In the genomic region with DNA sequence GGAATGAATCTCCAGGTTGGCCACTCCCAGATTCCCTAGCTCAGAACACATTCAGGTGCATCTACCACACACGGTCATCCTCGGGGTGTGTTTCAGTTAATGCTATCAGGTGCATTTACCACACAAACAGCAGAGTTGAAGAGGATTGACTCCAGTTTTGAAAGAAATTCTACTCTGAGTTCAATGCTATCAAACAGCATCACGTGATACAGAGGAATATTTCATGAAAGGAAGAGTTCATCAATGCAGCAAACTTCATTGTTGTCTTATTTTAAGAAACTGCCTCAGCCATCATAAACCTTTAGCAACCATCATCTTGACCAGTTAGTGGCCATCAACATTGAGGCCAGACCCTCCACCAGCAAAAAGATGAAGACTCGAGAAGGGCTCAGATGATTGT, we compare ENCODE assay signal across 35 cellular contexts. TPM values are rescaled to one million over a fixed set of nuclear protein-coding genes. Genes with fewer than 3 reads are reported as not detected.
"Had no signal": no experiment of that assay in that cellular context is flagged by ENCODE, and none has a peak within 500 bp of the region (broad histone marks: within the 10 kb centered on the region; RNA-seq: fewer than 3 reads in every experiment).

No MANE protein-coding gene starts in this region.

- FAIRE-seq: astrocyte, bronchial epithelial cell had no signal

- DNase-seq: activated effector memory CD4-positive, alpha-beta T cell treated with anti-CD3 and anti-CD28 coated beads, Interleukin-2, amount 50 U/mL, for 16 hours; activated effector memory CD4-positive, alpha-beta T cell treated with Interleukin-2 at 50 U/mL for 16 hours; activated gamma-delta T cell; activated gamma-delta T cell treated with Interleukin-2 at 50 U/mL for 16 hours; activated naive CD4-positive, alpha-beta T cell; activated naive CD4-positive, alpha-beta T cell treated with anti-CD3 and anti-CD28 coated beads for 36 hours; activated naive CD4-positive, alpha-beta T cell treated with anti-CD3 and anti-CD28 coated beads, Interleukin-2, amount 10 ng/mL, durations not matched to agents 7 days and 5 days; activated naive CD4-positive, alpha-beta T cell treated with anti-CD3 and anti-CD28 coated beads, Interleukin-2, amount 50 U/mL, for 16 hours; activated naive CD4-positive, alpha-beta T cell treated with Interleukin-2 at 50 U/mL for 16 hours; activated naive CD8-positive, alpha-beta T cell treated with anti-CD3 and anti-CD28 coated beads for 36 hours; activated naive CD8-positive, alpha-beta T cell treated with anti-CD3 and anti-CD28 coated beads, Interleukin-2, amount 10 ng/mL, durations not matched to agents 7 days and 5 days; activated naive CD8-positive, alpha-beta T cell treated with anti-CD3 and anti-CD28 coated beads, Interleukin-2, amount 50 U/mL, for 24 hours; activated T-cell treated with anti-CD3 and anti-CD28 coated beads, Interleukin-2, amount 50 U/mL, for 24 hours; activated T-cell treated with anti-CD3 and anti-CD28 coated beads, Interleukin-2, amount 50 U/mL, for 4 hours; activated T-cell treated with anti-CD3 and anti-CD28 coated beads, Interleukin-2, amount 50 U/mL, for 48 hours; activated T-cell treated with anti-CD3 and anti-CD28 coated beads, Interleukin-2, amount 50 U/mL, for 72 hours; adrenal gland; amniotic stem cell; amygdala; anterior cingulate cortex; aorta; body of pancreas; brain microvascular endothelial cell; caudate nucleus; central memory CD4-positive, alpha-beta T cell; cerebellar nuclear complex had no signal

- H3K4me1 ChIP-seq: adrenal gland, ascending aorta, body of pancreas, breast epithelium had no signal

- H3K9me3 ChIP-seq: adrenal gland had no signal

- H3K27me3 ChIP-seq: adrenal gland, ascending aorta, body of pancreas, brain microvascular endothelial cell, breast epithelium had no signal

- H3K36me3 ChIP-seq: adrenal gland, ascending aorta, brain microvascular endothelial cell, breast epithelium, cardiac muscle cell had no signal

- H3K27ac ChIP-seq: adrenal gland, ascending aorta, body of pancreas, brain microvascular endothelial cell, breast epithelium, cardiac muscle cell had no signal

- H3K4me3 ChIP-seq: adrenal gland, ascending aorta, body of pancreas, breast epithelium, cardiac muscle cell had no signal

- ATAC-seq: activated naive CD4-positive, alpha-beta T cell treated with anti-CD3 and anti-CD28 coated beads, Interleukin-2, amount 50 U/mL, for 72 hours; activated naive CD8-positive, alpha-beta T cell treated with anti-CD3 and anti-CD28 coated beads, Interleukin-2, amount 50 U/mL, for 24 hours; activated T-cell treated with anti-CD3 and anti-CD28 coated beads, Interleukin-2, amount 50 U/mL, for 4 hours; activated T-cell treated with anti-CD3 and anti-CD28 coated beads, Interleukin-2, amount 50 U/mL, for 72 hours; activated T-helper 17 cell treated with anti-CD3 and anti-CD28 coated beads, Interleukin-2, amount 50 U/mL, for 72 hours; body of pancreas had no signal

RNA-seq across cellular contexts. Expression of a gene that starts 22.6 kb away (rescaled TPM):
- total RNA-seq: activated T-helper 1 cell treated with anti-CD3 and anti-CD28 coated beads, Interleukin-12 subunit alpha, Interleukin-12 subunit beta, Interleukin-2, Interleukin-4 antibody, amounts not matched to agents 30 ng/mL and 10 ng/mL and 1 ng/mL, durations not matched to agents 14 hours and 24 hours and 36 hours; activated T-helper 17 cell treated with anti-CD3 and anti-CD28 coated beads, Interleukin-2, amount 50 U/mL, for 72 hours; activated T-helper 2 cell treated with anti-CD3 and anti-CD28 coated beads, Interferon-gamma antibody, Interleukin-2, Interleukin-4, amounts not matched to agents 10 μg/mL and 5 μg/mL and 100 μg/mL, durations not matched to agents 14 hours and 24 hours and 36 hours had no signal
